ENCODE assay signal across 23 cellular contexts in the genomic region with DNA sequence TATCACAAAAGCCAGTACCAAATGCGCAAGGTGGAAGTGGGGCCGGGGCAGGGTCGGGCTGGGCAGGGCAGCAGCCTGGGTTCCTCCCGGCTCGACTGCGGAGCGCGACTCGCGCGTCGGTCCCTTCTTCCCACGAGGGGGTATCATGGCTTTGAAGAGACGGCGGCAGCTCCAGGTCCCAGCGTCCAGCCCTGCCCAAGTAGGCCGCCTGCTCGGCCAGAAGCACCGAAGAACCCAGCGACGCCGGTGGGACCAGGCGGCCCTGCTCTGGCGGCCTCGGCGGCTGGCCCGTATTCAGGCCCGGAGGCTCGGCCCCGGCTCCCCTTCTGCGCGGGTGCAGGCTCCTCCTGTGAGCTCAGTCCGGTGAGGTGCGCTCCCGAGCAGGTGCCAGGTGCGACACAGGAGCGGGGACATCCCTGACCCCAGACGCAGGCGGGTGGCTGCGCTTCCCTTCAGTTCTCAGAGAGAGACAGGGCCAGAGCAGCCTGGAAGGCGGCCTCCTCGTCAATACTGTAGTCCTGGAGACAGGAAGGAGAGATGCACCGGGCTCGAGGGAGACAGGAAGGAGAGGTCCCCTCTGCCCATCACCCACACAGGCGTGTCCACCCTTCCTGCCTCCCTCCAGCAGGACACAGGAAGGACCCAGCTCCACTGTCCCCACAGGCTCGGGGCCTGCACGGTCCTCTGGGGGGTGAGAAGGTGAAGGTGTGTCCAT. TPM values are rescaled to one million over a fixed set of nuclear protein-coding genes. Genes with fewer than 3 reads are reported as not detected.
DNase-seq lines count a peak whose midpoint lies in the region; ATAC-seq and TF ChIP-seq lines count a peak whose summit lies in the region.
"Had no signal": no experiment of that assay in that cellular context is flagged by ENCODE, and none has a peak within 500 bp of the region (broad histone marks: within the 10 kb centered on the region; RNA-seq: fewer than 3 reads in every experiment).

No MANE protein-coding gene starts in this region.

- POLR2A ChIA-PET in CD4-positive, alpha-beta T cell (lab: Charles Lee): interaction anchor here (0.8 to 2.3 kb wide), 5 partner anchors 7 to 127 kb away, joined by 3 to 7 read pairs (median 3); a partner anchor contains a TSS
- POLR2A ChIA-PET in activated naive CD8-positive, alpha-beta T cell treated with anti-CD3 and anti-CD28 coated beads, Interleukin-2, amount 10 ng/mL, durations not matched to agents 7 days and 5 days (lab: Charles Lee): interaction anchor here (0.7 to 1.4 kb wide), 4 partner anchors 9 to 53 kb away, joined by 3 to 4 read pairs (median 4); a partner anchor contains a TSS
- POLR2A ChIA-PET in naive thymus-derived CD4-positive, alpha-beta T cell (lab: Charles Lee): interaction anchor here (1.1 to 7.0 kb wide), 2 partner anchors 8 to 400 kb away, joined by 3 to 134 read pairs; a partner anchor contains a TSS

- peak overlapping the region; percentile 76 for H3K27ac Mint-ChIP-seq in CD4-positive, alpha-beta T cell
- H3K27ac Mint-ChIP-seq in activated naive CD8-positive, alpha-beta T cell treated with anti-CD3 and anti-CD28 coated beads, Interleukin-2, amount 10 ng/mL, durations not matched to agents 7 days and 5 days: peak overlapping the region; percentile 67
- H3K27ac Mint-ChIP-seq in naive thymus-derived CD4-positive, alpha-beta T cell: peak overlapping the region in 8 of 9 donors; percentile 65 to 90 (median 80)
- H3K27ac Mint-ChIP-seq in stimulated activated naive CD8-positive, alpha-beta T cell treated with anti-CD3 and anti-CD28 coated beads, Interleukin-15, amount 100 ng/mL, for 72 hours: peak overlapping the region in 1 of 2 donors; percentile 93
- H3K27ac Mint-ChIP-seq: activated T-helper 2 cell treated with anti-CD3 and anti-CD28 coated beads, Interferon-gamma antibody, Interleukin-2, Interleukin-4, amounts not matched to agents 10 μg/mL and 5 μg/mL and 100 μg/mL, durations not matched to agents 14 hours and 24 hours and 36 hours had no signal

- peaks cover 41% of the 10 kb centered on the region for H3K36me3 Mint-ChIP-seq in CD4-positive, alpha-beta T cell (ENCODE audit: low read depth)
- H3K36me3 Mint-ChIP-seq in activated naive CD8-positive, alpha-beta T cell treated with anti-CD3 and anti-CD28 coated beads, Interleukin-2, amount 10 ng/mL, durations not matched to agents 7 days and 5 days: peaks cover 22% of the 10 kb centered on the region
- peaks cover 0 to 18% (median 3%) of the 10 kb centered on the region in 5 donors for H3K36me3 Mint-ChIP-seq in naive thymus-derived CD4-positive, alpha-beta T cell

- TF ChIP-seq CTCF in CD4-positive, alpha-beta T cell (IDR thresholded peaks at IDR 0.05): no peak

- intact Hi-C loops in CD4-positive, alpha-beta T cell (cut with DNase I, micrococcal nuclease): no loop called here
- intact Hi-C loops in naive thymus-derived CD4-positive, alpha-beta T cell (cut with micrococcal nuclease): no loop called here

- no peaks in the 10 kb centered on the region for H3K27me3 ChIP-seq in BLaER1 treated with 17β-estradiol and CSF1 and Interleukin-3, amounts not matched to agents 10 nM and 100 nM
- no peaks in the 10 kb centered on the region for H3K27me3 ChIP-seq in CD4-positive, alpha-beta T cell (ENCODE audit: control insufficient read depth, insufficient read depth, low read length)
- H3K27me3 ChIP-seq in naive thymus-derived CD4-positive, alpha-beta T cell (ENCODE audit: control insufficient read depth in 2 of 2, insufficient read depth in 2 of 2, low read length in 2 of 2): no peaks in the 10 kb centered on the region
- H3K27me3 ChIP-seq: right lobe of liver, suprapubic skin had no signal

- H3K9me3 Mint-ChIP-seq in CD4-positive, alpha-beta T cell: no peaks in the 10 kb centered on the region
- no peaks in the 10 kb centered on the region for H3K9me3 Mint-ChIP-seq in activated naive CD8-positive, alpha-beta T cell treated with anti-CD3 and anti-CD28 coated beads, Interleukin-2, amount 10 ng/mL, durations not matched to agents 7 days and 5 days
- H3K9me3 Mint-ChIP-seq in naive thymus-derived CD4-positive, alpha-beta T cell: no peaks in the 10 kb centered on the region
- no peaks in the 10 kb centered on the region for H3K9me3 Mint-ChIP-seq in stimulated activated naive CD8-positive, alpha-beta T cell treated with anti-CD3 and anti-CD28 coated beads, Interleukin-15, amount 100 ng/mL, for 72 hours
- H3K9me3 Mint-ChIP-seq: activated T-helper 2 cell treated with anti-CD3 and anti-CD28 coated beads, Interferon-gamma antibody, Interleukin-2, Interleukin-4, amounts not matched to agents 10 μg/mL and 5 μg/mL and 100 μg/mL, durations not matched to agents 14 hours and 24 hours and 36 hours had no signal

- peak overlapping the region; percentile 60 for H3K4me3 Mint-ChIP-seq in CD4-positive, alpha-beta T cell
- peak overlapping the region; percentile 16 for H3K4me3 Mint-ChIP-seq in activated naive CD8-positive, alpha-beta T cell treated with anti-CD3 and anti-CD28 coated beads, Interleukin-2, amount 10 ng/mL, durations not matched to agents 7 days and 5 days
- peak overlapping the region in 5 of 10 donors; percentile 21 to 98 (median 45) for H3K4me3 Mint-ChIP-seq in naive thymus-derived CD4-positive, alpha-beta T cell
- no peak overlapping the region for H3K4me3 Mint-ChIP-seq in stimulated activated naive CD8-positive, alpha-beta T cell treated with anti-CD3 and anti-CD28 coated beads, Interleukin-15, amount 100 ng/mL, for 72 hours

- peak overlapping the region in 1 of 10 experiments; percentile 95; a peak in 3 of 20 replicates for H3K4me3 ChIP-seq in BLaER1 treated with 17β-estradiol and CSF1 and Interleukin-3, amounts not matched to agents 10 nM and 100 nM
- H3K4me3 ChIP-seq in naive thymus-derived CD4-positive, alpha-beta T cell (ENCODE audit: low read length): no peak overlapping the region
- H3K4me3 ChIP-seq: esophagus muscularis mucosa, heart right ventricle, right lobe of liver, SK-N-MC, suprapubic skin had no signal

- peaks cover 6 to 46% (median 15%) of the 10 kb centered on the region in 11 experiments; a peak in 14 of 22 replicates for H4K20me1 ChIP-seq in BLaER1 treated with 17β-estradiol and CSF1 and Interleukin-3, amounts not matched to agents 10 nM and 100 nM

- H3K27ac ChIP-seq in BLaER1 treated with 17β-estradiol and CSF1 and Interleukin-3, amounts not matched to agents 10 nM and 100 nM: peak overlapping the region in 3 of 11 experiments; percentile 96 to 97 (median 96); a peak in 4 of 22 replicates
- H3K27ac ChIP-seq in CD4-positive, alpha-beta T cell (ENCODE audit: low read depth, low read length): peak overlapping the region; percentile 35
- peak overlapping the region; percentile 88 for H3K27ac ChIP-seq in naive thymus-derived CD4-positive, alpha-beta T cell (ENCODE audit: low read depth, low read length)
- H3K27ac ChIP-seq: esophagus muscularis mucosa, heart right ventricle, right lobe of liver, SK-N-MC, suprapubic skin had no signal

- H3K27me3 Mint-ChIP-seq in CD4-positive, alpha-beta T cell: no peaks in the 10 kb centered on the region
- no peaks in the 10 kb centered on the region for H3K27me3 Mint-ChIP-seq in activated naive CD8-positive, alpha-beta T cell treated with anti-CD3 and anti-CD28 coated beads, Interleukin-2, amount 10 ng/mL, durations not matched to agents 7 days and 5 days
- H3K27me3 Mint-ChIP-seq in naive thymus-derived CD4-positive, alpha-beta T cell: no peaks in the 10 kb centered on the region
- no peaks in the 10 kb centered on the region for H3K27me3 Mint-ChIP-seq in stimulated activated naive CD8-positive, alpha-beta T cell treated with anti-CD3 and anti-CD28 coated beads, Interleukin-15, amount 100 ng/mL, for 72 hours

- peaks cover 6 to 64% (median 46%) of the 10 kb centered on the region in 11 experiments; a peak in 21 of 22 replicates for H3K36me3 ChIP-seq in BLaER1 treated with 17β-estradiol and CSF1 and Interleukin-3, amounts not matched to agents 10 nM and 100 nM
- H3K36me3 ChIP-seq in naive thymus-derived CD4-positive, alpha-beta T cell (ENCODE audit: control insufficient read depth in 2 of 3, insufficient read depth in 3 of 3, low read length in 3 of 3): peaks cover 0 to 54% (median 9%) of the 10 kb centered on the region in 3 experiments
- H3K36me3 ChIP-seq: WERI-Rb-1 had no signal

- H3K4me1 Mint-ChIP-seq in CD4-positive, alpha-beta T cell (ENCODE audit: low read depth): peaks cover 54% of the 10 kb centered on the region
- peaks cover 28% of the 10 kb centered on the region for H3K4me1 Mint-ChIP-seq in activated naive CD8-positive, alpha-beta T cell treated with anti-CD3 and anti-CD28 coated beads, Interleukin-2, amount 10 ng/mL, durations not matched to agents 7 days and 5 days
- H3K4me1 Mint-ChIP-seq in naive thymus-derived CD4-positive, alpha-beta T cell: peaks cover 18 to 58% (median 39%) of the 10 kb centered on the region in 7 donors
- peaks cover 66% of the 10 kb centered on the region for H3K4me1 Mint-ChIP-seq in stimulated activated naive CD8-positive, alpha-beta T cell treated with anti-CD3 and anti-CD28 coated beads, Interleukin-15, amount 100 ng/mL, for 72 hours

- peaks cover 63 to 99% (median 80%) of the 10 kb centered on the region in 10 experiments for H3K4me1 ChIP-seq in BLaER1 treated with 17β-estradiol and CSF1 and Interleukin-3, amounts not matched to agents 10 nM and 100 nM
- peaks cover 26 to 49% of the 10 kb centered on the region in 2 donors for H3K4me1 ChIP-seq in naive thymus-derived CD4-positive, alpha-beta T cell (ENCODE audit: control insufficient read depth in 2 of 2, insufficient read depth in 2 of 2, low read length in 2 of 2)

- H3K9ac ChIP-seq in BLaER1 treated with 17β-estradiol and CSF1 and Interleukin-3, amounts not matched to agents 10 nM and 100 nM: peak overlapping the region in 7 of 11 experiments; percentile 10 to 92 (median 86); a peak in 10 of 22 replicates

- peak overlapping the region; percentile 96 to 100 (median 99) for H3K4me2 ChIP-seq in BLaER1 treated with 17β-estradiol and CSF1 and Interleukin-3, amounts not matched to agents 10 nM and 100 nM

- no peaks in the 10 kb centered on the region for H3K9me3 ChIP-seq in BLaER1 treated with 17β-estradiol and CSF1 and Interleukin-3, amounts not matched to agents 10 nM and 100 nM (replicated peaks in 1 of 11)
- no peaks in the 10 kb centered on the region for H3K9me3 ChIP-seq in CD4-positive, alpha-beta T cell (ENCODE audit: control insufficient read depth, low read length)
- H3K9me3 ChIP-seq in naive thymus-derived CD4-positive, alpha-beta T cell (ENCODE audit: control insufficient read depth in 2 of 3, low read length in 3 of 3): no peaks in the 10 kb centered on the region
- H3K9me3 ChIP-seq: esophagus muscularis mucosa, heart right ventricle, right lobe of liver, suprapubic skin had no signal

- CTCF ChIA-PET in CD4-positive, alpha-beta T cell (lab: Charles Lee): interaction anchor here (0.6 kb wide), 1 partner anchor 933 kb away, joined by 3 read pairs; no protein-coding TSS in a partner anchor
- CTCF ChIA-PET in naive thymus-derived CD4-positive, alpha-beta T cell (lab: Charles Lee): interaction anchor here (0.7 to 1.0 kb wide), 2 partner anchors 12 kb away, joined by 3 to 5 read pairs; no protein-coding TSS in a partner anchor

- DNase-seq in CD4-positive, alpha-beta T cell: no peak
- DNase-seq in activated naive CD8-positive, alpha-beta T cell treated with anti-CD3 and anti-CD28 coated beads, Interleukin-2, amount 10 ng/mL, durations not matched to agents 7 days and 5 days: no peak
- DNase-seq in naive thymus-derived CD4-positive, alpha-beta T cell: no peak
- DNase-seq in NCI-H1417 (lab: John Stamatoyannopoulos, UW): no peak
- DNase-seq in stimulated activated naive CD8-positive, alpha-beta T cell treated with anti-CD3 and anti-CD28 coated beads, Interleukin-15, amount 100 ng/mL, for 72 hours: no peak
- DNase-seq: amygdala; effector CD4-positive, alpha-beta T cell; foreskin melanocyte; heart right ventricle; Kasumi-1; NCI-H146; NCI-H2107; NCI-H510A; right lobe of liver; stimulated activated CD4-positive, alpha-beta T cell treated with anti-CD3 and anti-CD28 coated beads, Interleukin-2, amount 100 ng/mL, for 48 hours; T-helper 9 cell had no signal

- no peak for ATAC-seq in CD4-positive, alpha-beta T cell (ENCODE audit: poor library complexity)
- ATAC-seq in activated naive CD8-positive, alpha-beta T cell treated with anti-CD3 and anti-CD28 coated beads, Interleukin-2, amount 10 ng/mL, durations not matched to agents 7 days and 5 days (ENCODE audit: low read depth): no peak
- no peak for ATAC-seq in naive thymus-derived CD4-positive, alpha-beta T cell
- ATAC-seq in esophagus mucosa: no peak
- no peak for ATAC-seq in stimulated activated naive CD8-positive, alpha-beta T cell treated with anti-CD3 and anti-CD28 coated beads, Interleukin-15, amount 100 ng/mL, for 72 hours
- ATAC-seq: heart right ventricle had no signal

RNA-seq across cellular contexts. Expression of a gene that starts 8.9 kb away (rescaled TPM):
- 100 to 1,000 TPM; 334 to 355 TPM for total RNA-seq in CD4-positive, alpha-beta T cell
- total RNA-seq in activated naive CD8-positive, alpha-beta T cell treated with anti-CD3 and anti-CD28 coated beads, Interleukin-2, amount 10 ng/mL, durations not matched to agents 7 days and 5 days: 100 to 1,000 TPM; 227 to 229 TPM
- total RNA-seq in naive thymus-derived CD4-positive, alpha-beta T cell: 100 to 1,000 TPM in 4 of 5 experiments, 10 to 100 TPM in 1; 99.8 to 324 (median 133) TPM
- polyA plus RNA-seq in naive thymus-derived CD4-positive, alpha-beta T cell: 10 to 100 TPM; 67.7 to 88.9 TPM
- 4.7 TPM for total RNA-seq in esophagus mucosa

RNA-seq across cellular contexts. Expression of a gene that starts 9.0 kb away (rescaled TPM):
- 10 to 100 TPM; 39.3 to 44.0 TPM for total RNA-seq in CD4-positive, alpha-beta T cell
- total RNA-seq in activated naive CD8-positive, alpha-beta T cell treated with anti-CD3 and anti-CD28 coated beads, Interleukin-2, amount 10 ng/mL, durations not matched to agents 7 days and 5 days: 10 to 100 TPM; 22.8 to 25.7 TPM
- total RNA-seq in naive thymus-derived CD4-positive, alpha-beta T cell: 10 to 100 TPM; 26.0 to 43.3 (median 28.3) TPM
- 10 to 100 TPM; 13.0 to 14.8 TPM for polyA plus RNA-seq in naive thymus-derived CD4-positive, alpha-beta T cell
- total RNA-seq in esophagus mucosa: 14.3 TPM

RNA-seq across cellular contexts. Expression of a gene that starts 11.0 kb away (rescaled TPM):
- total RNA-seq in CD4-positive, alpha-beta T cell: 1 to 10 TPM; 3.0 to 3.5 TPM
- total RNA-seq in activated naive CD8-positive, alpha-beta T cell treated with anti-CD3 and anti-CD28 coated beads, Interleukin-2, amount 10 ng/mL, durations not matched to agents 7 days and 5 days: 10 to 100 TPM; 14.4 to 15.0 TPM
- 10 to 100 TPM in 1 of 5 experiments, 1 to 10 TPM in 4; 2.7 to 13.0 (median 6.1) TPM for total RNA-seq in naive thymus-derived CD4-positive, alpha-beta T cell
- 10 to 100 TPM in 1 of 2 donors, 1 to 10 TPM in 1; 6.5 to 13.5 TPM for polyA plus RNA-seq in naive thymus-derived CD4-positive, alpha-beta T cell
- total RNA-seq in esophagus mucosa: 0.28 TPM

RNA-seq across cellular contexts. Expression of a gene that starts 34.4 kb away (rescaled TPM):
- total RNA-seq in CD4-positive, alpha-beta T cell: 10 to 100 TPM; 74.2 to 76.9 TPM
- total RNA-seq in activated naive CD8-positive, alpha-beta T cell treated with anti-CD3 and anti-CD28 coated beads, Interleukin-2, amount 10 ng/mL, durations not matched to agents 7 days and 5 days: 10 to 100 TPM; 80.7 to 84.2 TPM
- 10 to 100 TPM; 37.7 to 66.9 (median 42.7) TPM for total RNA-seq in naive thymus-derived CD4-positive, alpha-beta T cell
- polyA plus RNA-seq in naive thymus-derived CD4-positive, alpha-beta T cell: 10 to 100 TPM; 12.9 to 23.5 TPM
- total RNA-seq in esophagus mucosa: 154 TPM

RNA-seq across cellular contexts. Expression of a gene that starts 46.4 kb away (rescaled TPM):
- 100 to 1,000 TPM; 292 to 294 TPM for total RNA-seq in CD4-positive, alpha-beta T cell
- 100 to 1,000 TPM; 505 to 513 TPM for total RNA-seq in activated naive CD8-positive, alpha-beta T cell treated with anti-CD3 and anti-CD28 coated beads, Interleukin-2, amount 10 ng/mL, durations not matched to agents 7 days and 5 days
- 100 to 1,000 TPM; 240 to 498 (median 281) TPM for total RNA-seq in naive thymus-derived CD4-positive, alpha-beta T cell
- 100 to 1,000 TPM; 454 to 537 TPM for polyA plus RNA-seq in naive thymus-derived CD4-positive, alpha-beta T cell
- 66.3 TPM for total RNA-seq in esophagus mucosa

Comparison
In these comparisons a context has a peak if more than half of its experiments do, and no peak if none do; other contexts are left out.
1. H3K4me3 Mint-ChIP-seq: peak in CD4-positive, alpha-beta T cell (single experiment) and activated naive CD8-positive, alpha-beta T cell treated with anti-CD3 and anti-CD28 coated beads, Interleukin-2, amount 10 ng/mL, durations not matched to agents 7 days and 5 days (single experiment); none in stimulated activated naive CD8-positive, alpha-beta T cell treated with anti-CD3 and anti-CD28 coated beads, Interleukin-15, amount 100 ng/mL, for 72 hours (0 of 2).
2. RNA of a gene that starts 8.9 kb away (total RNA-seq): 334 to 355 TPM in CD4-positive, alpha-beta T cell, 227 to 229 TPM in activated naive CD8-positive, alpha-beta T cell treated with anti-CD3 and anti-CD28 coated beads, Interleukin-2, amount 10 ng/mL, durations not matched to agents 7 days and 5 days and 99.8 to 324 TPM in naive thymus-derived CD4-positive, alpha-beta T cell; 4.7 TPM in esophagus mucosa (single experiment); every median in the first group is over 10 times any median in the second.